ENCODE assay signal across 1 cellular context in genomic region chr2:72077702-72078169, GRCh38.
A peak's percentile ranks its signal among the peaks of the same experiment; 100 is the strongest.
TF ChIP-seq lines count a peak whose summit lies in the region.

No MANE protein-coding gene starts in this region.

TF ChIP-seq in HepG2, 621 proteins besides CTCF, POLR2A, EP300 and RAD21 (continued from another document and continues in another):
- TF ChIP-seq MLXIP (CRISPR knock-in tag; IDR thresholded peaks at IDR 0.05; ENCODE audit: borderline replicate concordance): peak; percentile 39; the same call in 1 of the 2 replicates
- TF ChIP-seq ZNF790 (CRISPR knock-in tag; IDR thresholded peaks at IDR 0.05; ENCODE audit: borderline replicate concordance): no peak
- peak; percentile 90 for TF ChIP-seq TFAP4 (IDR thresholded peaks at IDR 0.05; ENCODE audit: borderline replicate concordance, low read depth)
- TF ChIP-seq KLF11 (CRISPR knock-in tag; IDR thresholded peaks at IDR 0.05): peak; percentile 86
- TF ChIP-seq ZSCAN20 (CRISPR knock-in tag; IDR thresholded peaks at IDR 0.05; ENCODE audit: borderline replicate concordance): 0 out of 2 replicates have a peak, but pooled peaks have one; percentile 25
- peak; percentile 89 for TF ChIP-seq PHF5A (CRISPR knock-in tag; IDR thresholded peaks at IDR 0.05; ENCODE audit: low read depth, unreplicated experiment)
- TF ChIP-seq ATF5 (CRISPR knock-in tag; IDR thresholded peaks at IDR 0.05; ENCODE audit: low read depth): no peak
- no peak for TF ChIP-seq ZNF839 (CRISPR knock-in tag; IDR thresholded peaks at IDR 0.05; ENCODE audit: borderline replicate concordance)
- TF ChIP-seq MYC (CRISPR knock-in tag; IDR thresholded peaks at IDR 0.05; ENCODE audit: borderline replicate concordance): no peak
- TF ChIP-seq ZEB1 (IDR thresholded peaks at IDR 0.05; ENCODE audit: insufficient replicate concordance, low read depth): no peak
- TF ChIP-seq HNF4G (IDR thresholded peaks at IDR 0.05; ENCODE audit: borderline replicate concordance, low read depth, low read length): peak; percentile 32; the same call in 1 of the 2 replicates
- TF ChIP-seq HNF4G (CRISPR knock-in tag; IDR thresholded peaks at IDR 0.05; ENCODE audit: borderline replicate concordance, low read depth): no peak
- no peak for TF ChIP-seq CCAR2 (optimal IDR thresholded peaks at IDR 0.05; ENCODE audit: low read depth, low read length)
- TF ChIP-seq ZNF138 (CRISPR knock-in tag; IDR thresholded peaks at IDR 0.05; ENCODE audit: low read depth): no peak
- no peak for TF ChIP-seq ZNF607 (CRISPR knock-in tag; IDR thresholded peaks at IDR 0.05; ENCODE audit: borderline replicate concordance)
- no peak for TF ChIP-seq ZNF546 (CRISPR knock-in tag; conservative IDR thresholded peaks at IDR 0.05)
- peak; percentile 79 for TF ChIP-seq KAT8 (CRISPR knock-in tag; IDR thresholded peaks at IDR 0.05)
- peak; percentile 96 for TF ChIP-seq ERF (CRISPR knock-in tag; IDR thresholded peaks at IDR 0.05)
- TF ChIP-seq ZNF232 (CRISPR knock-in tag; IDR thresholded peaks at IDR 0.05; ENCODE audit: borderline replicate concordance): no peak
- no peak for TF ChIP-seq PBX2 (CRISPR knock-in tag; IDR thresholded peaks at IDR 0.05)
- TF ChIP-seq RFX3 (CRISPR knock-in tag; IDR thresholded peaks at IDR 0.05): no peak
- no peak for TF ChIP-seq SETDB1 (CRISPR knock-in tag; IDR thresholded peaks at IDR 0.05; ENCODE audit: borderline replicate concordance)
- peak; percentile 90; the same call in 1 of the 2 replicates for TF ChIP-seq ZNF703 (CRISPR knock-in tag; IDR thresholded peaks at IDR 0.05; ENCODE audit: borderline replicate concordance)
- TF ChIP-seq MYPOP (CRISPR knock-in tag; IDR thresholded peaks at IDR 0.05): peak; percentile 29; the same call in 1 of the 2 replicates
- TF ChIP-seq FOXK1 (CRISPR knock-in tag; IDR thresholded peaks at IDR 0.05; ENCODE audit: borderline replicate concordance, low read depth): peak; percentile 94
- peak; percentile 93 for TF ChIP-seq RXRB (CRISPR knock-in tag; IDR thresholded peaks at IDR 0.05; ENCODE audit: borderline replicate concordance)
- TF ChIP-seq TBX3 (IDR thresholded peaks at IDR 0.05; ENCODE audit: borderline replicate concordance): peak; percentile 98
- TF ChIP-seq PBX3 (CRISPR knock-in tag; IDR thresholded peaks at IDR 0.05; ENCODE audit: borderline replicate concordance): no peak
- TF ChIP-seq MTF1 (CRISPR knock-in tag; IDR thresholded peaks at IDR 0.05): no peak
- TF ChIP-seq SOX6 (IDR thresholded peaks at IDR 0.05): no peak
- TF ChIP-seq SOX6 (CRISPR knock-in tag; IDR thresholded peaks at IDR 0.05): peak; percentile 99
- no peak for TF ChIP-seq ZNF770 (CRISPR knock-in tag; IDR thresholded peaks at IDR 0.05)
- TF ChIP-seq ETS1 (CRISPR knock-in tag; IDR thresholded peaks at IDR 0.05): no peak
- TF ChIP-seq SMC3 (IDR thresholded peaks at IDR 0.05; ENCODE audit: low read length): peak; percentile 30
- no peak for TF ChIP-seq ZNF562 (CRISPR knock-in tag; IDR thresholded peaks at IDR 0.05; ENCODE audit: borderline replicate concordance)
- no peak for TF ChIP-seq ZNF747 (CRISPR knock-in tag; IDR thresholded peaks at IDR 0.05; ENCODE audit: borderline replicate concordance)
- TF ChIP-seq ZBTB2 (CRISPR knock-in tag; IDR thresholded peaks at IDR 0.05; ENCODE audit: low read depth): no peak; the same call in 1 of the 2 replicates
- TF ChIP-seq ATRX (CRISPR knock-in tag; IDR thresholded peaks at IDR 0.05; ENCODE audit: borderline replicate concordance): no peak
- no peak for TF ChIP-seq MAF1 (CRISPR knock-in tag; IDR thresholded peaks at IDR 0.05; ENCODE audit: borderline replicate concordance)
- TF ChIP-seq SAP130 (CRISPR knock-in tag; IDR thresholded peaks at IDR 0.05; ENCODE audit: low read depth): peak; percentile 90
- TF ChIP-seq ZFP36 (IDR thresholded peaks at IDR 0.05; ENCODE audit: borderline replicate concordance, low read depth, low read length, partially characterized antibody): peak; percentile 76
- TF ChIP-seq CC2D1A (CRISPR knock-in tag; IDR thresholded peaks at IDR 0.05): peak; percentile 88; the same call in 1 of the 2 replicates
- TF ChIP-seq NR2C2 (CRISPR knock-in tag; IDR thresholded peaks at IDR 0.05; ENCODE audit: borderline replicate concordance): peak; percentile 63; the same call in 1 of the 2 replicates
- TF ChIP-seq ZNF10 (CRISPR knock-in tag; IDR thresholded peaks at IDR 0.05; ENCODE audit: borderline replicate concordance, low read depth): no peak
- no peak for TF ChIP-seq PLRG1 (conservative IDR thresholded peaks at IDR 0.05)
- no peak for TF ChIP-seq ZNF768 (CRISPR knock-in tag; IDR thresholded peaks at IDR 0.05)
- peak; percentile 94 for TF ChIP-seq ZNF792 (CRISPR knock-in tag; IDR thresholded peaks at IDR 0.05)
- peak; percentile 75 for TF ChIP-seq HNF4A (CRISPR knock-in tag; IDR thresholded peaks at IDR 0.05)
- no peak for TF ChIP-seq ZNF17 (CRISPR knock-in tag; IDR thresholded peaks at IDR 0.05)
- no peak for TF ChIP-seq CREB1 (IDR thresholded peaks at IDR 0.05)
- peak; percentile 86 for TF ChIP-seq CREB1 (CRISPR knock-in tag; IDR thresholded peaks at IDR 0.05)
- peak; percentile 59 for TF ChIP-seq TBL1XR1 (IDR thresholded peaks at IDR 0.05; ENCODE audit: borderline replicate concordance, low read length, partially characterized antibody)
- TF ChIP-seq ZNF652 (CRISPR knock-in tag; IDR thresholded peaks at IDR 0.05; ENCODE audit: borderline replicate concordance, low read depth): peak; percentile 27; the same call in 1 of the 2 replicates
- no peak for TF ChIP-seq ESRRA (CRISPR knock-in tag; IDR thresholded peaks at IDR 0.05; ENCODE audit: low read depth)
- peak; percentile 82 for TF ChIP-seq PPARG (CRISPR knock-in tag; conservative IDR thresholded peaks at IDR 0.05)
- no peak for TF ChIP-seq MATR3 (CRISPR knock-in tag; IDR thresholded peaks at IDR 0.05)
- no peak for TF ChIP-seq PTBP1 (IDR thresholded peaks at IDR 0.05; ENCODE audit: low read depth, low read length, poor library complexity, severe bottlenecking)
- no peak for TF ChIP-seq ZBTB33 (CRISPR knock-in tag; IDR thresholded peaks at IDR 0.05)
- no peak for TF ChIP-seq IKZF4 (CRISPR knock-in tag; IDR thresholded peaks at IDR 0.05; ENCODE audit: borderline replicate concordance, low read depth, not compliant biosample characterization)
- no peak for TF ChIP-seq ZBTB1 (CRISPR knock-in tag; IDR thresholded peaks at IDR 0.05; ENCODE audit: borderline replicate concordance)
